9 cellular contexts compared by ENCODE assay signal in genomic region chr2:75896779-75897366, GRCh38.
DNase-seq lines count a peak whose midpoint lies in the region; ATAC-seq, FAIRE-seq and TF ChIP-seq lines count a peak whose summit lies in the region.
"Had no signal": no experiment of that assay in that cellular context is flagged by ENCODE, and none has a peak within 500 bp of the region (broad histone marks: within the 10 kb centered on the region; RNA-seq: fewer than 3 reads in every experiment).

No MANE protein-coding gene starts in this region.

- intact Hi-C loops in aorta (cut with DNase I): no loop called here

- TF ChIP-seq CTCF in 22Rv1 (IDR thresholded peaks at IDR 0.05) (peak; percentile 81), WTC11 (IDR thresholded peaks at IDR 0.05) (peak; percentile 34; the same call in 1 of the 2 replicates), lung (IDR thresholded peaks at IDR 0.05; ENCODE audit: control extremely low read depth, extremely low read depth) (no peak)

- no peaks in the 10 kb centered on the region for H3K9me3 Mint-ChIP-seq in WTC11
- H3K9me3 Mint-ChIP-seq: central memory CD8-positive, alpha-beta T cell had no signal

- H3K36me3 ChIP-seq in lung (ENCODE audit: control insufficient read depth in 2 of 2, insufficient read depth in 2 of 2, low read length in 2 of 2) (no peaks in the 10 kb centered on the region), aorta (ENCODE audit: control insufficient read depth in 1 of 2, insufficient read depth in 2 of 2, low read length in 1 of 2) (no peaks in the 10 kb centered on the region)

- 36 to 43% methylated on average over 5 of the region's 5 CpGs for whole genome bisulfite sequencing in lung, 2 donors
- WGBS in aorta, 2 donors: 21 to 28% methylated on average over 5 of the region's 5 CpGs

- H3K27ac ChIP-seq in 22Rv1 (no peak overlapping the region), lung (ENCODE audit: low read depth in 1 of 2, low read length in 1 of 2) (no peak overlapping the region), aorta (ENCODE audit: low read depth in 1 of 2, low read length in 2 of 2) (no peak overlapping the region)

- H3K4me1 ChIP-seq in lung (ENCODE audit: control insufficient read depth in 2 of 2, insufficient read depth in 2 of 2, low read length in 2 of 2): no peaks in the 10 kb centered on the region
- no peaks in the 10 kb centered on the region for H3K4me1 ChIP-seq in aorta (ENCODE audit: control insufficient read depth in 1 of 2, insufficient read depth in 2 of 2, low read length in 2 of 2)

- ATAC-seq in HG02763 (IDR thresholded peaks at IDR 0.05; ENCODE audit: unreplicated experiment): peak; percentile 70
- ATAC-seq in WTC11: peak; percentile 100
- ATAC-seq in lung (ENCODE audit: insufficient read depth, low FRiP score): peak; percentile 58
- no peak for ATAC-seq in aorta (ENCODE audit: low FRiP score)

- peaks cover 3% of the 10 kb centered on the region for H3K4me1 Mint-ChIP-seq in WTC11
- H3K4me1 Mint-ChIP-seq: central memory CD8-positive, alpha-beta T cell had no signal

- DNase-seq in GM18507 (ENCODE audit: extremely low spot score, insufficient read length, low read depth) (no peak), NCI-H1417 (lab: John Stamatoyannopoulos, UW) (peak; percentile 10 to 80 (median 26)), WTC11 (ENCODE audit: low spot score) (peak; percentile 61), lung (ENCODE audit: low spot score) (no peak), aorta (no peak), AG20443 (ENCODE audit: low spot score) (no peak)

- CTCF ChIA-PET in WTC11 (lab: Charles Lee): interaction anchor here (0.6 to 1.6 kb wide), 15 partner anchors 11 to 703 kb away, joined by 3 to 11 read pairs (median 3); no protein-coding TSS in a partner anchor

- H3K36me3 Mint-ChIP-seq in WTC11: no peaks in the 10 kb centered on the region

- peak; percentile 62 for FAIRE-seq in GM18507 (lab: Jason Lieb, UNC)

- H3K27me3 ChIP-seq in lung (ENCODE audit: control insufficient read depth, insufficient read depth): no peaks in the 10 kb centered on the region
- H3K27me3 ChIP-seq in aorta (ENCODE audit: control insufficient read depth in 1 of 2, insufficient read depth in 2 of 2, low read length in 1 of 2): no peaks in the 10 kb centered on the region

- H3K27me3 Mint-ChIP-seq in WTC11 (ENCODE audit: low read depth): no peaks in the 10 kb centered on the region; the same call in 1 of the 2 replicates
- H3K27me3 Mint-ChIP-seq: central memory CD8-positive, alpha-beta T cell had no signal

- POLR2A ChIA-PET in WTC11 (lab: Charles Lee): no interaction called here

- H3K9me3 ChIP-seq in lung (ENCODE audit: control insufficient read depth in 2 of 2, insufficient read depth in 1 of 2, low read length in 1 of 2): no peaks in the 10 kb centered on the region
- H3K9me3 ChIP-seq in aorta (ENCODE audit: control insufficient read depth, low read length): no peaks in the 10 kb centered on the region

- H3K4me3 Mint-ChIP-seq in WTC11: no peak overlapping the region
- H3K4me3 Mint-ChIP-seq: central memory CD8-positive, alpha-beta T cell had no signal

- H3K27ac Mint-ChIP-seq in WTC11: no peak overlapping the region

- H3K4me3 ChIP-seq in lung: no peak overlapping the region
- no peak overlapping the region for H3K4me3 ChIP-seq in aorta (ENCODE audit: low read length in 2 of 2)

TF ChIP-seq in WTC11, 78 proteins besides CTCF, POLR2A, EP300 and RAD21:
- TF ChIP-seq ZNF121 (CRISPR knock-in tag; IDR thresholded peaks at IDR 0.05) (no peak), TEAD4 (CRISPR knock-in tag; IDR thresholded peaks at IDR 0.05) (no peak), ESRRA (CRISPR knock-in tag; IDR thresholded peaks at IDR 0.05; ENCODE audit: borderline replicate concordance) (no peak), USF2 (CRISPR knock-in tag; IDR thresholded peaks at IDR 0.05) (no peak)

Comparison
In these comparisons a context has a peak if more than half of its experiments do, and no peak if none do; other contexts are left out.
1. DNase-seq: peak in NCI-H1417 (3 of 3) and WTC11 (single experiment); none in GM18507 (single experiment), lung (single experiment), aorta (0 of 2) and AG20443 (single experiment).